Comparison of ENCODE assay signal across 8 cellular contexts in genomic region chr19:48637449-48637947, GRCh38. TPM values are rescaled to one million over a fixed set of nuclear protein-coding genes. Genes with fewer than 3 reads are reported as not detected.
DNase-seq lines count a peak whose midpoint lies in the region; ATAC-seq and TF ChIP-seq lines count a peak whose summit lies in the region.

No MANE protein-coding gene starts in this region.

- TF ChIP-seq CTCF in CD14-positive monocyte (IDR thresholded peaks at IDR 0.05) (no peak), right lobe of liver (IDR thresholded peaks at IDR 0.05) (no peak)

- WGBS in right lobe of liver (ENCODE audit: insufficient coverage, low coverage, low lambda C conversion rate, missing lambda C conversion rate), result 0% methylated on average over 24 of the region's 38 CpGs

- TF ChIP-seq POLR2A in right lobe of liver (IDR thresholded peaks at IDR 0.05), result no peak

- peak overlapping the region; percentile 18 to 74 (median 72) for H3K4me3 ChIP-seq in right lobe of liver

- peaks cover 3 to 10% (median 9%) of the 10 kb centered on the region in 3 donors for H3K27me3 Mint-ChIP-seq in CD14-positive monocyte (ENCODE audit: low read depth in 3 of 3)

- H3K27ac Mint-ChIP-seq in CD14-positive monocyte, result peak overlapping the region; percentile 96 to 99 (median 99)

- no peaks in the 10 kb centered on the region for H3K9me3 ChIP-seq in right lobe of liver

- H3K27ac ChIP-seq in right lobe of liver, result peak overlapping the region; percentile 87 to 97 (median 88)

- ATAC-seq in GM19452 (IDR thresholded peaks at IDR 0.05; ENCODE audit: unreplicated experiment) (peak; percentile 71), HG03571 (IDR thresholded peaks at IDR 0.05; ENCODE audit: unreplicated experiment) (peak; percentile 64), right lobe of liver (peak; percentile 51 to 75 (median 68))

- intact Hi-C loops in CD14-positive monocyte (cut with micrococcal nuclease), result loop anchor here (5.0 to 10.0 kb wide), 3 partner anchors 313 to 330 kb away; partner anchors contain the start of genes FTL (in 2 of the 2) and EMP3 (in 1 of the 2)
- intact Hi-C loops in right lobe of liver (cut with DNase I), result no loop called here

- DNase-seq in CD14-positive monocyte (ENCODE audit: low spot score) (peak; percentile 99), NCI-H774 (lab: John Stamatoyannopoulos, UW) (peak; percentile 99), dermis blood vessel endothelial cell (peak; percentile 98), right lobe of liver (peak; percentile 96 to 100 (median 98))
- peak; percentile 99 for DNase-seq in activated CD4-positive, alpha-beta T cell treated with anti-CD3 and anti-CD28 coated beads, Interleukin-2, amount 50 U/mL, for 48 hours
- DNase-seq in stimulated activated CD4-positive, alpha-beta T cell treated with anti-CD3 and anti-CD28 coated beads, Interleukin-4, amount 100 ng/mL, for 24 hours, result peak; percentile 99

- no peaks in the 10 kb centered on the region for H3K36me3 ChIP-seq in right lobe of liver

- H3K27me3 ChIP-seq in right lobe of liver, result no peaks in the 10 kb centered on the region

- peak overlapping the region; percentile 98 to 99 for H3K4me3 Mint-ChIP-seq in CD14-positive monocyte

- H3K4me1 ChIP-seq in right lobe of liver, result peaks cover 0 to 31% (median 18%) of the 10 kb centered on the region in 4 donors

- H3K36me3 Mint-ChIP-seq in CD14-positive monocyte, result peaks cover 10 to 12% of the 10 kb centered on the region in 2 donors

- H3K9me3 Mint-ChIP-seq in CD14-positive monocyte, result peaks cover 0 to 3% (median 1%) of the 10 kb centered on the region in 7 donors

- H3K4me1 Mint-ChIP-seq in CD14-positive monocyte, result peaks cover 50% of the 10 kb centered on the region

RNA-seq across cellular contexts. Expression of gene DBP, which starts 0.3 kb away (rescaled TPM):
- 10 to 100 TPM; 17.5 to 22.3 TPM for polyA plus RNA-seq in CD14-positive monocyte
- total RNA-seq in dermis blood vessel endothelial cell (1.6 and 3.1 TPM in 2 replicates), right lobe of liver (10 to 100 TPM in 2 of 6 experiments, 1 to 10 TPM in 4; 1.8 to 11.6 (median 3.3) TPM)

RNA-seq across cellular contexts. Expression of gene CA11, which starts 8.5 kb away (rescaled TPM):
- polyA plus RNA-seq in CD14-positive monocyte, result 1 to 10 TPM; 1.8 to 4.9 TPM
- 1.7 and 4.8 TPM in 2 replicates for total RNA-seq in dermis blood vessel endothelial cell
- total RNA-seq in right lobe of liver, result 1 to 10 TPM in 2 of 6 experiments, under 1 TPM in 4; 0.25 to 2.0 (median 0.54) TPM

RNA-seq across cellular contexts. Expression of gene SPHK2, which starts 18.2 kb away (rescaled TPM):
- polyA plus RNA-seq in CD14-positive monocyte, result 1 to 10 TPM; 8.5 to 9.1 TPM
- total RNA-seq in dermis blood vessel endothelial cell (8.8 and 12.6 TPM in 2 replicates), right lobe of liver (10 to 100 TPM; 11.4 to 30.1 (median 17.2) TPM)

RNA-seq across cellular contexts. Expression of gene RPL18, which starts 18.5 kb away (rescaled TPM):
- 100 to 1,000 TPM; 803 to 892 TPM for polyA plus RNA-seq in CD14-positive monocyte
- total RNA-seq in dermis blood vessel endothelial cell, result 1,626 and 2,230 TPM in 2 replicates
- total RNA-seq in right lobe of liver, result 100 to 1,000 TPM; 355 to 867 (median 385) TPM

RNA-seq across cellular contexts. Expression of gene FAM83E, which starts 22.6 kb away (rescaled TPM):
- polyA plus RNA-seq in CD14-positive monocyte, result not detected
- total RNA-seq in dermis blood vessel endothelial cell, result 0.51 TPM in 1 of 2 replicates, not detected in the other
- under 1 TPM in 2 of 6 experiments, not detected in 4; 0.22 to 0.37 TPM for total RNA-seq in right lobe of liver

Comparison
In these comparisons a context has a peak if more than half of its experiments do, and no peak if none do; other contexts are left out.
1. Peak in every context shown above with its lines: DNase-seq, ATAC-seq, H3K4me3 ChIP-seq and H3K27ac ChIP-seq.
2. intact Hi-C loops: an anchor here in CD14-positive monocyte (5.0 to 10.0 kb wide); none called in right lobe of liver.